9 cellular contexts compared by ENCODE assay signal in the genomic region with DNA sequence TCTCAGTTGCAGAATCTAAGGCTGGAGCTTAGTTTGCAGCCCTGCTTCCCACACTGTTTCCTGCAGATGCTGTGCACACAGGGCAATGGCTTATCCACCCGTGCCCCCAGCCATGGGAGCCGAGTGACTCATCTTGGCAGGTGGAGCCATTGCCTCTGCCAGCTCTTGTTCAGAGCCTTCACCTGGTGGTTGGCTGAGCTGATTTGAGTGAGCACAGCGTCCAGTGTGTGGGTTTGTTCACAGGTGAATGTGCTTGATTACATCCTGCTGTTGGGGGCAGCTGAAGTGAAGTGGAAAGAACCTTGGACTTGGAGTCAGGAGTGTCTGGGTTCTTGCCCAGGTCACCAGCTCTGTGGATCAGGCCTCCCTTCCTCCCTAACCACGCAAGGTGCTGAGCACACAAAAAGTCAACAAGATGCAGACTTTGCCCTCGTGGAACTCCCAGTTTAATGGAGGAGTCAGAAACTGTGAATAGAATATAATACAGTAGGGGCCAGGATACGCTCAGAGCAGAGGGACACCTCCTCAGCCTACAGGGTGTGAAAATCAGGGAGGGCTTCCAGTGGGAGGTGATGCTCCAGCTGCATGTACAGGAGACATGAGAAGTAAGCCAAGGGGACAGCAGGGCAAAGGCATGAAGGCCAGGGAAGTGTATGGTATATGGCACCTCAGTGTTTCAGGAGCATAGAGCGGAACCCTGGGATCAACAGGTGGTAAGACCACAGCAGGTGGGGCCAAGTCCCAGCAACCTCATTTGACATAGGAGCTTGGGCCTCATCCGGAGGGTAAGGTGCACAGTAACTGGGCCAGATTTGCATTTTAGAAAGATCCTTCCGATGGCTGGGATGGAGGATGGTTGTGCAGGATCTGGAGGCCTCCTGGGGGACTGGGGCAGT. TPM values are rescaled to one million over a fixed set of nuclear protein-coding genes. Genes with fewer than 3 reads are reported as not detected.
DNase-seq lines count a peak whose midpoint lies in the region; ATAC-seq, FAIRE-seq and TF ChIP-seq lines count a peak whose summit lies in the region.
"Had no signal": no experiment of that assay in that cellular context is flagged by ENCODE, and none has a peak within 500 bp of the region (broad histone marks: within the 10 kb centered on the region; RNA-seq: fewer than 3 reads in every experiment).

No MANE protein-coding gene starts in this region.

- no peak for ATAC-seq in GM18867 (IDR thresholded peaks at IDR 0.05; ENCODE audit: unreplicated experiment)
- ATAC-seq in HG03196 (IDR thresholded peaks at IDR 0.05; ENCODE audit: unreplicated experiment), result no peak

- TF ChIP-seq POLR2A in lower leg skin (IDR thresholded peaks at IDR 0.05), result no peak

- peak overlapping the region; percentile 7 for H3K27ac ChIP-seq in cingulate gyrus (ENCODE audit: low read depth, low read length)

- no peak overlapping the region for H3K4me3 ChIP-seq in lower leg skin (ENCODE audit: low read depth, poor library complexity, severe bottlenecking)

- FAIRE-seq in urothelium cell line (lab: Jason Lieb, UNC), result no peak
- FAIRE-seq: A204.1 had no signal

- DNase-seq in DMS153 (lab: John Stamatoyannopoulos, UW) (peak; percentile 17), DMS153 treated with DMSO at 0.1 percent for 48 hours (lab: John Stamatoyannopoulos, UW; ENCODE audit: unreplicated experiment) (no peak), lower leg skin (ENCODE audit: low spot score in 2 of 2) (peak; percentile 75 to 92), urothelium cell line (ENCODE audit: low spot score) (peak; percentile 78), SW 1271 (lab: John Stamatoyannopoulos, UW) (no peak)

- no peak for TF ChIP-seq CTCF in lower leg skin (IDR thresholded peaks at IDR 0.05)

- intact Hi-C loops in lower leg skin (cut with DNase I; ENCODE audit: low total_unique reads), result no loop called here

- WGBS in lower leg skin, 2 donors, result 50 to 53% methylated on average over 9 of the region's 9 CpGs

RNA-seq across cellular contexts. Expression of a gene that starts 22.8 kb away (rescaled TPM):
- total RNA-seq in lower leg skin, result 10 to 100 TPM; 31.7 to 53.9 (median 36.0) TPM

Comparison
In these comparisons a context has a peak if more than half of its experiments do, and no peak if none do; other contexts are left out.
1. DNase-seq: peak in DMS153 (single experiment), lower leg skin (2 of 2) and urothelium cell line (single experiment); none in DMS153 treated with DMSO at 0.1 percent for 48 hours (single experiment) and SW 1271 (0 of 2).